21 cellular contexts compared by ENCODE assay signal in the genomic region with DNA sequence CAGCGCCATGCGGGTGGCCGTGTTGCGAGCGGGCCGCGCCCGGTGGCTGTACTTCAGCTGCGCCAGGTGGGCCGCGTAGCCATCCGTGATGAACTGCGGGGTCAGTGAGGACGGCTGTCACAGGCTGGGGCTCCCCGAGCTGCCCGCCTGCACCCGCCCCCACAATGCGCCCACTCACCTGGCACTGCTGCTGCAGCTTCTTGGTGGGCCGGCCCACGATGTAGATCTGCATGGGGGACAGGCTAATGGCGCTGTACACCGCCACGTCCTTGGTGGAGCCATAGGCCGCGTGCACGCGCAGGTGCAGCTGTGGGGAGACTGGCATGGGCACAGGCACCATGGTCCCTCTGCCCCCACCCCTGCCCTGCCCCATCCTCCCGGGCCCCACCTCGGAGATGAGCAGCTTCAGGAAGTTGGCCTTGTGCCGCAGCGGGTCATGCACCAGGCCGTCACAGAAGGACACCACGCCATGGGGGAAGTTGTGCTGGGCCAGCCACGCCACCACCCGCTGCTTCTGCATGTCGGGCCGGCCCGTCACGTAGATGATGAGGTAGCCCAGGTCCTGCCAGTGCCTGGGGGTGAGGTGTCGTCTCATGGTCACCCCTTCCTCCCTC.
"Had no signal": no experiment of that assay in that cellular context is flagged by ENCODE, and none has a peak within 500 bp of the region (broad histone marks: within the 10 kb centered on the region; RNA-seq: fewer than 3 reads in every experiment).

No MANE protein-coding gene starts in this region.

- H3K36me3 ChIP-seq: prostate gland, uterus had no signal

- H3K27me3 ChIP-seq: dorsolateral prefrontal cortex, left lung, right atrium auricular region, sigmoid colon, suprapubic skin, transverse colon, upper lobe of right lung, uterus had no signal

- H3K27ac ChIP-seq: left lung, right atrium auricular region, suprapubic skin had no signal

- DNase-seq: cortex of kidney; dorsolateral prefrontal cortex; effector CD4-positive, alpha-beta T cell; hypothalamus; mesenchymal stem cell; mucosa of descending colon; naive B cell; sigmoid colon; stimulated activated CD4-positive, alpha-beta T cell treated with anti-CD3 and anti-CD28 coated beads, Interleukin-4, amount 100 ng/mL, for 4 hours; stimulated activated naive B cell treated with anti-CD40 and anti-IgM and Interleukin-4, amounts not matched to agents 10 μg/mL and 1 μg/mL and 100 μg/mL, for 72 hours; stimulated activated naive CD8-positive, alpha-beta T cell treated with anti-CD3 and anti-CD28 coated beads, Interleukin-15, amount 100 ng/mL, for 72 hours; transverse colon; upper lobe of right lung; uterus had no signal

- H3K4me3 ChIP-seq: dorsolateral prefrontal cortex, left lung, mucosa of descending colon, prostate gland, right atrium auricular region, sigmoid colon, suprapubic skin, transverse colon, upper lobe of right lung, uterus had no signal

- FAIRE-seq: frontal cortex, keratinocyte had no signal

- ATAC-seq: left lung; mucosa of descending colon; natural killer cell treated with Interleukin-12 subunit alpha and Interleukin-12 subunit beta and Interleukin-15 and Interleukin-18, amount 100 ng/mL, for 72 hours; stimulated activated naive B cell treated with anti-CD40 and anti-IgM and Interleukin-4, amounts not matched to agents 10 μg/mL and 1 μg/mL and 100 μg/mL, for 72 hours; stimulated activated naive CD8-positive, alpha-beta T cell treated with anti-CD3 and anti-CD28 coated beads, Interleukin-15, amount 100 ng/mL, for 72 hours; upper lobe of right lung had no signal

- H3K9me3 ChIP-seq: left lung, mucosa of descending colon, prostate gland, right atrium auricular region, sigmoid colon, suprapubic skin, transverse colon, upper lobe of right lung, uterus had no signal
